Comparison of ENCODE assay signal across 21 cellular contexts in genomic region chr6:14431375-14432330, GRCh38.
A peak's percentile ranks its signal among the peaks of the same experiment; 100 is the strongest.
DNase-seq lines count a peak whose midpoint lies in the region; ATAC-seq, FAIRE-seq and TF ChIP-seq lines count a peak whose summit lies in the region.
"Had no signal": no experiment of that assay in that cellular context is flagged by ENCODE, and none has a peak within 500 bp of the region (broad histone marks: within the 10 kb centered on the region; RNA-seq: fewer than 3 reads in every experiment).

No MANE protein-coding gene starts in this region.

- H3K9ac ChIP-seq in HepG2 (ENCODE audit: insufficient read depth, low read depth, low read length), result no peak overlapping the region
- H3K9ac ChIP-seq: parathyroid adenoma had no signal

- H3K9me3 Mint-ChIP-seq in Caco-2 (ENCODE audit: unreplicated experiment), result no peaks in the 10 kb centered on the region
- H3K9me3 Mint-ChIP-seq: activated naive CD4-positive, alpha-beta T cell treated with anti-CD3 and anti-CD28 coated beads, Interleukin-2, amount 50 U/mL, for 24 hours; CD14-positive monocyte had no signal

- no peaks in the 10 kb centered on the region for H3K27me3 Mint-ChIP-seq in Caco-2 (ENCODE audit: insufficient read depth, unreplicated experiment)
- H3K27me3 Mint-ChIP-seq: activated naive CD4-positive, alpha-beta T cell treated with anti-CD3 and anti-CD28 coated beads, Interleukin-2, amount 50 U/mL, for 24 hours had no signal

- H3K27ac ChIP-seq in HepG2 (ENCODE audit: extremely low read length, insufficient read depth, low read length) (no peak overlapping the region), right lobe of liver (no peak overlapping the region), right cardiac atrium (ENCODE audit: low read length) (peak overlapping the region; percentile 14), upper lobe of right lung (no peak overlapping the region)
- H3K27ac ChIP-seq: esophagus squamous epithelium, HL-60, parathyroid adenoma had no signal

- no peak overlapping the region for H3K27ac Mint-ChIP-seq in Caco-2 (ENCODE audit: unreplicated experiment)
- H3K27ac Mint-ChIP-seq: activated naive CD4-positive, alpha-beta T cell treated with anti-CD3 and anti-CD28 coated beads, Interleukin-2, amount 50 U/mL, for 24 hours; CD14-positive monocyte; nephron progenitor cell had no signal

- TF ChIP-seq CTCF in HepG2 (CRISPR knock-in tag; IDR thresholded peaks at IDR 0.05) (no peak), right lobe of liver (IDR thresholded peaks at IDR 0.05) (no peak), bronchial epithelial cell (IDR thresholded peaks at IDR 0.05; ENCODE audit: insufficient read depth, low read length, severe bottlenecking) (no peak), upper lobe of right lung (IDR thresholded peaks at IDR 0.05) (no peak), Caco-2 (IDR thresholded peaks at IDR 0.05; ENCODE audit: insufficient read depth in 1 of 2, low read depth in 1 of 2, low read length in 1 of 2, severe bottlenecking in 1 of 2, unreplicated experiment in 1 of 2) (no peak)

- no peaks in the 10 kb centered on the region for H3K36me3 Mint-ChIP-seq in Caco-2 (ENCODE audit: insufficient read depth, unreplicated experiment)
- H3K36me3 Mint-ChIP-seq: activated naive CD4-positive, alpha-beta T cell treated with anti-CD3 and anti-CD28 coated beads, Interleukin-2, amount 50 U/mL, for 24 hours; CD14-positive monocyte had no signal

- TF ChIP-seq EP300 in HepG2 (IDR thresholded peaks at IDR 0.05; ENCODE audit: low read depth in 2 of 2, low read length in 2 of 2) (no peak), HepG2 (CRISPR knock-in tag; IDR thresholded peaks at IDR 0.05; ENCODE audit: borderline replicate concordance) (no peak)

- no peaks in the 10 kb centered on the region for H3K4me1 Mint-ChIP-seq in Caco-2 (ENCODE audit: low read depth, unreplicated experiment)
- H3K4me1 Mint-ChIP-seq: activated naive CD4-positive, alpha-beta T cell treated with anti-CD3 and anti-CD28 coated beads, Interleukin-2, amount 50 U/mL, for 24 hours had no signal

- no peaks in the 10 kb centered on the region; the same call in 1 of the 2 replicates for H4K20me1 ChIP-seq in HepG2 (ENCODE audit: insufficient read depth, low read length)

- WGBS in HepG2 (ENCODE audit: low lambda C conversion rate), result 50% methylated on average over 14 of the region's 14 CpGs
- WGBS in right lobe of liver (ENCODE audit: insufficient coverage, low coverage, low lambda C conversion rate, missing lambda C conversion rate), result 74% methylated on average over 14 of the region's 14 CpGs
- WGBS in right cardiac atrium, result 60% methylated on average over 14 of the region's 14 CpGs

- no peak overlapping the region for H3K4me2 ChIP-seq in HepG2 (ENCODE audit: low read depth, low read length)

- no peak overlapping the region for H2AFZ ChIP-seq in HepG2 (ENCODE audit: low read length)
- H2AFZ ChIP-seq: parathyroid adenoma had no signal

- H3K4me3 Mint-ChIP-seq in Caco-2 (ENCODE audit: unreplicated experiment), result no peak overlapping the region
- H3K4me3 Mint-ChIP-seq: activated naive CD4-positive, alpha-beta T cell treated with anti-CD3 and anti-CD28 coated beads, Interleukin-2, amount 50 U/mL, for 24 hours; CD14-positive monocyte; nephron progenitor cell had no signal

- H3K9me3 ChIP-seq in HepG2 (ENCODE audit: low read length), result no peaks in the 10 kb centered on the region
- H3K9me3 ChIP-seq in right lobe of liver, result no peaks in the 10 kb centered on the region
- no peaks in the 10 kb centered on the region for H3K9me3 ChIP-seq in right cardiac atrium (ENCODE audit: control insufficient read depth, low read length)
- no peaks in the 10 kb centered on the region for H3K9me3 ChIP-seq in upper lobe of right lung
- no peaks in the 10 kb centered on the region for H3K9me3 ChIP-seq in Caco-2
- H3K9me3 ChIP-seq: esophagus squamous epithelium had no signal

- intact Hi-C loops in HepG2 (cut with micrococcal nuclease; ENCODE audit: unreplicated experiment), result no loop called here
- intact Hi-C loops in right lobe of liver (cut with DNase I), result no loop called here
- intact Hi-C loops in right cardiac atrium (cut with DNase I), result no loop called here
- intact Hi-C loops in upper lobe of right lung (cut with DNase I), result no loop called here
- intact Hi-C loops in Caco-2 (cut with micrococcal nuclease; ENCODE audit: unreplicated experiment), result no loop called here

- no peak overlapping the region for H3K4me3 ChIP-seq in HepG2 (replicated peaks in 1 of 3; ENCODE audit: insufficient read depth in 1 of 3, low read depth in 2 of 3, low read length in 3 of 3)
- H3K4me3 ChIP-seq in right lobe of liver, result no peak overlapping the region
- H3K4me3 ChIP-seq in bronchial epithelial cell (ENCODE audit: low read depth, low read length), result no peak overlapping the region
- peak overlapping the region; percentile 20 for H3K4me3 ChIP-seq in right cardiac atrium (ENCODE audit: low read length)
- no peak overlapping the region for H3K4me3 ChIP-seq in upper lobe of right lung
- H3K4me3 ChIP-seq in Caco-2 (ENCODE audit: low read depth, low read length), result no peak overlapping the region
- H3K4me3 ChIP-seq: esophagus squamous epithelium, HAP-1 had no signal

- POLR2A ChIA-PET in HepG2 (lab: Yijun Ruan, JAX) (no interaction called here), Caco-2 (lab: Charles Lee) (no interaction called here)

- in situ Hi-C loops in HepG2 (cut with HindIII; ENCODE audit: extremely low pct_ligation_motif_present, low pct_unique_long_range_greater_than_20kb), result no loop called here

- TF ChIP-seq POLR2A in HepG2 (IDR thresholded peaks at IDR 0.05; ENCODE audit: insufficient read depth in 1 of 2, low read depth in 2 of 2, low read length in 2 of 2), result no peak
- TF ChIP-seq POLR2A in right lobe of liver (IDR thresholded peaks at IDR 0.05), result no peak

- TF ChIP-seq RAD21 in HepG2 (CRISPR knock-in tag; IDR thresholded peaks at IDR 0.05), result no peak

- no peak for FAIRE-seq in HepG2 (lab: Jason Lieb, UNC)
- peak; percentile 76 for FAIRE-seq in bronchial epithelial cell (lab: Jason Lieb, UNC)

- no peak for ATAC-seq in HepG2
- no peak for ATAC-seq in right lobe of liver
- ATAC-seq in right cardiac atrium, result peak; percentile 86 to 89
- ATAC-seq in upper lobe of right lung, result peak; percentile 79

- DNase-seq in HepG2 (ENCODE audit: low spot score), result no peak
- no peak for DNase-seq in right lobe of liver
- peak; percentile 40 for DNase-seq in bronchial epithelial cell (ENCODE audit: low read depth)
- no peak for DNase-seq in right cardiac atrium
- DNase-seq in upper lobe of right lung, result no peak
- no peak for DNase-seq in Caco-2
- DNase-seq in NCI-H345 (lab: John Stamatoyannopoulos, UW), result no peak
- DNase-seq in SIG-M5 treated with dmso at 0.1 percent for 504 hours (lab: John Stamatoyannopoulos, UW; ENCODE audit: unreplicated experiment), result no peak
- DNase-seq: activated CD4-positive, alpha-beta T cell treated with anti-CD3 and anti-CD28 coated beads for 48 hours; DMS 273 treated with DMSO at 0.1 percent for 48 hours; effector CD8-positive, alpha-beta T cell; esophagus squamous epithelium; NCI-H1436 treated with DMSO at 0.1 percent for 48 hours; NCI-H748 treated with DMSO at 0.1 percent for 48 hours; nephron progenitor cell; substantia nigra had no signal

- H3K79me2 ChIP-seq in HepG2 (ENCODE audit: insufficient read depth, low read length), result no peaks in the 10 kb centered on the region
- H3K79me2 ChIP-seq: parathyroid adenoma had no signal

- no TSS peak for BruUV-seq in HepG2 (replicated peaks; lab: Mats Ljungman, UMichigan)
- BruUV-seq in Caco-2 (replicated peaks; lab: Mats Ljungman, UMichigan), result no TSS peak

- CTCF ChIA-PET in HepG2 (lab: Yijun Ruan, JAX; ENCODE audit: low intra/inter-chr PET ratio, low total read pairs), result no interaction called here
- CTCF ChIA-PET in Caco-2 (lab: Charles Lee), result no interaction called here

- H3K27me3 ChIP-seq in HepG2 (ENCODE audit: control insufficient read depth in 1 of 2, insufficient read depth in 2 of 2, low read length in 2 of 2) (no peaks in the 10 kb centered on the region; a peak in 2 of 5 replicates), right lobe of liver (no peaks in the 10 kb centered on the region), bronchial epithelial cell (ENCODE audit: control insufficient read depth, insufficient read depth, low read length) (no peaks in the 10 kb centered on the region), right cardiac atrium (ENCODE audit: control insufficient read depth, insufficient read depth) (no peaks in the 10 kb centered on the region), upper lobe of right lung (no peaks in the 10 kb centered on the region), Caco-2 (replicated peaks; ENCODE audit: control insufficient read depth, insufficient read depth, low read length) (no peaks in the 10 kb centered on the region)
- H3K27me3 ChIP-seq: esophagus squamous epithelium had no signal

- H3K4me1 ChIP-seq in HepG2 (ENCODE audit: insufficient read depth, low read length) (no peaks in the 10 kb centered on the region), right lobe of liver (no peaks in the 10 kb centered on the region), right cardiac atrium (ENCODE audit: control insufficient read depth, insufficient read depth, low read length) (peaks cover 6% of the 10 kb centered on the region), upper lobe of right lung (no peaks in the 10 kb centered on the region), Caco-2 (no peaks in the 10 kb centered on the region)
- H3K4me1 ChIP-seq: esophagus squamous epithelium, HAP-1, parathyroid adenoma had no signal

- H3K36me3 ChIP-seq in HepG2 (replicated peaks in 1 of 2; ENCODE audit: control insufficient read depth in 1 of 2, insufficient read depth in 2 of 2, low read length in 2 of 2), result no peaks in the 10 kb centered on the region
- H3K36me3 ChIP-seq in right lobe of liver, result no peaks in the 10 kb centered on the region
- no peaks in the 10 kb centered on the region for H3K36me3 ChIP-seq in bronchial epithelial cell (ENCODE audit: control insufficient read depth, insufficient read depth, low read length)
- H3K36me3 ChIP-seq in upper lobe of right lung, result no peaks in the 10 kb centered on the region
- no peaks in the 10 kb centered on the region for H3K36me3 ChIP-seq in Caco-2 (ENCODE audit: control insufficient read depth, insufficient read depth, low read length)
- H3K36me3 ChIP-seq: esophagus squamous epithelium, HAP-1 had no signal

TF ChIP-seq in HepG2, 621 proteins besides CTCF, POLR2A, EP300 and RAD21:
- no peak for TF ChIP-seq ZKSCAN1 (IDR thresholded peaks at IDR 0.05; ENCODE audit: low read length)
- peak; percentile 36 for TF ChIP-seq HNRNPK (IDR thresholded peaks at IDR 0.05; ENCODE audit: low read depth, low read length, poor library complexity, severe bottlenecking)

Comparison
In these comparisons a context has a peak if more than half of its experiments do, and no peak if none do; other contexts are left out.
1. ATAC-seq: peak in right cardiac atrium (2 of 2) and upper lobe of right lung (single experiment); none in HepG2 (single experiment) and right lobe of liver (0 of 4).